In the genomic region with DNA sequence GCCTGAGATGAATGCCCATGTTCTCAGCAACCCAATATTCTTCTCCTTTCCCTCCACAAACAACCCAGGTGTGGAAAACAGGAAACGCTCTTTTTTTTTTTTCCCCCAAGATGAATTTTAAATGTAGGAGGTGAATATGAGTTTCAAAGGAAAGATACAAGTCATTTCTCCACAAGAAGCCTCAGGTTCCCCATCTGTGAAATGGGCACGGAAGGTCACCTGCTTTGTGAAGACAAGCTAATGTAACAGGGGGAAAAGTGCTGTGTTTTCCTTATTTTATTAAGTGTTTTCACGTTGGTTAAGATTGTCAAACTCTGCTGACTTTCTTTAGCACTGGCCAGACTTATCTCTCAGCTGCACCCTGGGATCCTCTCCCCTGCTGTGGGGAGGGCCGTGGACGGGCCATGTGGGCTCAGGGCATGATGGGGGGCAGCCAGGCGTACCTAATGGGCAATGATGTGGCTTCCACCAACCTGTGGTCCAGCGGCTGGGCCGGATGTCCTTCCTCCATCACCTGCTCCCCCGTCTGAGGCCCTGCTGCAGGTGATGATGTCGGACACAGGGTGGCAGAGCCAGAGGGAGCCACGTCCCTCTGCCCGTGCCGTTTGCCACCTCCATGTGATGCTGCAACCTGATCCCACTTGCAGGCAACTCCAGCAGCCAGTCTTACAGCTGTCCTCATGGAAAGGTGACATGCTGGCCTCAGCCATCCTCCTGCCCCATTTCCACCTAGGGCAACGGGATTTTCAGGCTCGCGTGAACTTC, we compare ENCODE assay signal across 25 cellular contexts.
"Had no signal": no experiment of that assay in that cellular context is flagged by ENCODE, and none has a peak within 500 bp of the region (broad histone marks: within the 10 kb centered on the region; RNA-seq: fewer than 3 reads in every experiment).

No MANE protein-coding gene starts in this region.

- H3K27me3 ChIP-seq: body of pancreas, right atrium auricular region, transverse colon, uterus had no signal

- H3K9me3 Mint-ChIP-seq: activated B cell treated with CpG ODN at 0.5 μM for 24 hours; activated CD4-positive, alpha-beta memory T cell treated with anti-CD3 and anti-CD28 coated beads, Interleukin-2, amount 10 ng/mL, durations not matched to agents 7 days and 5 days; activated naive CD8-positive, alpha-beta T cell treated with anti-CD3 and anti-CD28 coated beads, Interleukin-2, amount 10 ng/mL, durations not matched to agents 7 days and 5 days; natural killer cell had no signal

- H3K36me3 ChIP-seq: right atrium auricular region, transverse colon, uterus had no signal

- H3K4me3 Mint-ChIP-seq: activated B cell treated with CpG ODN at 0.5 μM for 24 hours; activated CD4-positive, alpha-beta memory T cell treated with anti-CD3 and anti-CD28 coated beads, Interleukin-2, amount 10 ng/mL, durations not matched to agents 7 days and 5 days; activated CD8-positive, alpha-beta memory T cell treated with anti-CD3 and anti-CD28 coated beads, Interleukin-2, amount 10 ng/mL, durations not matched to agents 7 days and 5 days; activated naive CD8-positive, alpha-beta T cell treated with anti-CD3 and anti-CD28 coated beads, Interleukin-2, amount 10 ng/mL, durations not matched to agents 7 days and 5 days; natural killer cell had no signal

- FAIRE-seq: islet of Langerhans had no signal

- H3K27ac ChIP-seq: body of pancreas, dorsolateral prefrontal cortex, epithelial cell of prostate, hepatocyte, right atrium auricular region, transverse colon, uterus had no signal

- H3K36me3 Mint-ChIP-seq: activated CD8-positive, alpha-beta memory T cell treated with anti-CD3 and anti-CD28 coated beads, Interleukin-2, amount 10 ng/mL, durations not matched to agents 7 days and 5 days; activated naive CD8-positive, alpha-beta T cell treated with anti-CD3 and anti-CD28 coated beads, Interleukin-2, amount 10 ng/mL, durations not matched to agents 7 days and 5 days; natural killer cell had no signal

- H3K4me3 ChIP-seq: body of pancreas, dorsolateral prefrontal cortex, hepatocyte, lung, right atrium auricular region, transverse colon, uterus had no signal

- DNase-seq: activated B cell treated with CpG ODN at 0.5 μM for 24 hours; activated CD4-positive, alpha-beta memory T cell treated with anti-CD3 and anti-CD28 coated beads, Interleukin-2, amount 10 ng/mL, durations not matched to agents 7 days and 5 days; activated CD4-positive, alpha-beta T cell treated with anti-CD3 and anti-CD28 coated beads for 4 hours; activated CD8-positive, alpha-beta memory T cell treated with anti-CD3 and anti-CD28 coated beads, Interleukin-2, amount 10 ng/mL, durations not matched to agents 7 days and 5 days; activated naive CD4-positive, alpha-beta T cell; activated naive CD8-positive, alpha-beta T cell treated with anti-CD3 and anti-CD28 coated beads, Interleukin-2, amount 10 ng/mL, durations not matched to agents 7 days and 5 days; amygdala; body of pancreas; caudate nucleus; dorsolateral prefrontal cortex; foreskin fibroblast; left cardiac atrium; natural killer cell; occipital lobe; stimulated activated CD4-positive, alpha-beta T cell treated with anti-CD3 and anti-CD28 coated beads, Interleukin-2, amount 100 ng/mL, for 24 hours; stimulated activated naive CD4-positive, alpha-beta T cell treated with Interleukin-2 at 50 U/mL for 16 hours; substantia nigra; transverse colon; uterus had no signal

- H3K79me2 ChIP-seq: hepatocyte had no signal

- H2AFZ ChIP-seq: hepatocyte had no signal

- H3K4me1 Mint-ChIP-seq: activated B cell treated with CpG ODN at 0.5 μM for 24 hours; activated CD4-positive, alpha-beta memory T cell treated with anti-CD3 and anti-CD28 coated beads, Interleukin-2, amount 10 ng/mL, durations not matched to agents 7 days and 5 days; activated CD8-positive, alpha-beta memory T cell treated with anti-CD3 and anti-CD28 coated beads, Interleukin-2, amount 10 ng/mL, durations not matched to agents 7 days and 5 days; activated naive CD8-positive, alpha-beta T cell treated with anti-CD3 and anti-CD28 coated beads, Interleukin-2, amount 10 ng/mL, durations not matched to agents 7 days and 5 days; natural killer cell had no signal

- H3K9me3 ChIP-seq: body of pancreas, right atrium auricular region, transverse colon, uterus had no signal

- ATAC-seq: activated CD8-positive, alpha-beta memory T cell treated with anti-CD3 and anti-CD28 coated beads, Interleukin-2, amount 10 ng/mL, durations not matched to agents 7 days and 5 days; body of pancreas; left cardiac atrium; natural killer cell had no signal

- H3K4me2 ChIP-seq: hepatocyte had no signal

- H3K27ac Mint-ChIP-seq: activated B cell treated with CpG ODN at 0.5 μM for 24 hours; activated CD4-positive, alpha-beta memory T cell treated with anti-CD3 and anti-CD28 coated beads, Interleukin-2, amount 10 ng/mL, durations not matched to agents 7 days and 5 days; activated CD8-positive, alpha-beta memory T cell treated with anti-CD3 and anti-CD28 coated beads, Interleukin-2, amount 10 ng/mL, durations not matched to agents 7 days and 5 days; activated naive CD8-positive, alpha-beta T cell treated with anti-CD3 and anti-CD28 coated beads, Interleukin-2, amount 10 ng/mL, durations not matched to agents 7 days and 5 days; natural killer cell; progenitor cell of endocrine pancreas had no signal

- H3K4me1 ChIP-seq: body of pancreas, right atrium auricular region, transverse colon, uterus had no signal
